Comparison of ENCODE assay signal across 8 cellular contexts in genomic region chr20:9939231-9939630, GRCh38.
"Had no signal": no experiment of that assay in that cellular context is flagged by ENCODE, and none has a peak within 500 bp of the region (broad histone marks: within the 10 kb centered on the region; RNA-seq: fewer than 3 reads in every experiment).

No MANE protein-coding gene starts in this region.

- DNase-seq: GDM1, GF-D8 had no signal

- FAIRE-seq: G401.6, GM12878, GM12891, GM12892, GM18507, GM19239 had no signal

- H3K4me3 ChIP-seq: GM12878 had no signal

- ATAC-seq: GM12878 had no signal
